Comparison of ENCODE assay signal across 1 cellular context in genomic region chr13:98278068-98278619, GRCh38.
TF ChIP-seq lines count a peak whose summit lies in the region.

No MANE protein-coding gene starts in this region.

TF ChIP-seq in HepG2, 621 proteins besides CTCF, POLR2A, EP300 and RAD21 (continued from another document):
- TF ChIP-seq ZNF574 (CRISPR knock-in tag; IDR thresholded peaks at IDR 0.05) (no peak), SNAI1 (CRISPR knock-in tag; IDR thresholded peaks at IDR 0.05; ENCODE audit: borderline replicate concordance) (no peak), ZNF7 (CRISPR knock-in tag; IDR thresholded peaks at IDR 0.05) (no peak), ZNF552 (CRISPR knock-in tag; IDR thresholded peaks at IDR 0.05; ENCODE audit: borderline replicate concordance) (no peak), HNRNPK (IDR thresholded peaks at IDR 0.05; ENCODE audit: low read depth, low read length, poor library complexity, severe bottlenecking) (no peak)
